Comparison of ENCODE assay signal across 8 cellular contexts in genomic region chr20:5918856-5919633, GRCh38. TPM values are rescaled to one million over a fixed set of nuclear protein-coding genes. Genes with fewer than 3 reads are reported as not detected.
A peak's percentile ranks its signal among the peaks of the same experiment; 100 is the strongest.
DNase-seq lines count a peak whose midpoint lies in the region; ATAC-seq and TF ChIP-seq lines count a peak whose summit lies in the region.

No MANE protein-coding gene starts in this region.

- BruUV-seq in A673 (replicated peaks; lab: Mats Ljungman, UMichigan) = no TSS peak

- no peak overlapping the region for H2AFZ ChIP-seq in fibroblast of lung (ENCODE audit: low read length)

- no peaks in the 10 kb centered on the region for H3K4me1 ChIP-seq in A673 (ENCODE audit: insufficient read depth, low read length, poor library complexity, severe bottlenecking)
- H3K4me1 ChIP-seq in RWPE2 (ENCODE audit: insufficient read depth, poor library complexity, severe bottlenecking) = peaks cover 26% of the 10 kb centered on the region
- peaks cover 3% of the 10 kb centered on the region for H3K4me1 ChIP-seq in fibroblast of lung (ENCODE audit: control insufficient read depth, extremely low read depth, insufficient read depth, low read length)

- POLR2A ChIA-PET in A673 (lab: Charles Lee; ENCODE audit: low non-redundant PET) = no interaction called here

- no peaks in the 10 kb centered on the region for H3K79me2 ChIP-seq in fibroblast of lung (ENCODE audit: control insufficient read depth, insufficient read depth, low read length)

- no peaks in the 10 kb centered on the region for H4K20me1 ChIP-seq in fibroblast of lung (ENCODE audit: control insufficient read depth, extremely low read depth, insufficient read depth, low read length)

- CTCF ChIA-PET in A673 (lab: Charles Lee) = no interaction called here

- intact Hi-C loops in A673 (cut with micrococcal nuclease; ENCODE audit: unreplicated experiment) = no loop called here

- H3K36me3 ChIP-seq in A673 (ENCODE audit: insufficient read depth, low read length, poor library complexity, severe bottlenecking) = no peaks in the 10 kb centered on the region
- H3K36me3 ChIP-seq in RWPE2 (ENCODE audit: low read depth) = no peaks in the 10 kb centered on the region
- H3K36me3 ChIP-seq in fibroblast of lung (ENCODE audit: control insufficient read depth, insufficient read depth, low read length) = no peaks in the 10 kb centered on the region

- no peak overlapping the region for H3K27ac ChIP-seq in A673 (ENCODE audit: low read depth, low read length, poor library complexity, severe bottlenecking)
- H3K27ac ChIP-seq in RWPE2 (ENCODE audit: poor library complexity, severe bottlenecking) = peak overlapping the region; percentile 95
- H3K27ac ChIP-seq in fibroblast of lung (ENCODE audit: insufficient read depth, low read length) = no peak overlapping the region

- no peaks in the 10 kb centered on the region for H3K9me3 ChIP-seq in A673 (ENCODE audit: low read depth, low read length, poor library complexity, severe bottlenecking)
- H3K9me3 ChIP-seq in RWPE2 (ENCODE audit: severe bottlenecking) = no peaks in the 10 kb centered on the region
- no peaks in the 10 kb centered on the region for H3K9me3 ChIP-seq in fibroblast of lung (ENCODE audit: control insufficient read depth, insufficient read depth, low read depth, low read length)

- peak overlapping the region; percentile 13 for H3K4me2 ChIP-seq in fibroblast of lung (ENCODE audit: extremely low read depth, insufficient read depth, low read length)

- no peak for TF ChIP-seq CTCF in A673 (conservative IDR thresholded peaks at IDR 0.05; ENCODE audit: low read depth, low read length)
- TF ChIP-seq CTCF in RWPE2 (IDR thresholded peaks at IDR 0.05; ENCODE audit: poor library complexity, severe bottlenecking) = no peak
- no peak for TF ChIP-seq CTCF in fibroblast of lung (conservative IDR thresholded peaks at IDR 0.05 in 1 of 2, IDR thresholded peaks at IDR 0.05 in 1 of 2; ENCODE audit: low read depth in 1 of 2, low read length in 2 of 2)

- H3K4me3 ChIP-seq in A673 (ENCODE audit: low read depth, low read length, poor library complexity, severe bottlenecking) = no peak overlapping the region
- H3K4me3 ChIP-seq in RWPE2 (ENCODE audit: severe bottlenecking) = no peak overlapping the region
- no peak overlapping the region for H3K4me3 ChIP-seq in fibroblast of lung (replicated peaks in 1 of 4; ENCODE audit: control extremely low read depth in 1 of 4, insufficient read depth in 1 of 4, low read depth in 3 of 4, low read length in 4 of 4)

- no peak overlapping the region for H3K9ac ChIP-seq in fibroblast of lung (ENCODE audit: insufficient read depth, low read length)

- peak; percentile 56 for DNase-seq in A673 (ENCODE audit: low spot score)
- no peak for DNase-seq in RWPE2 (ENCODE audit: low spot score)
- peak; percentile 18 to 76 for DNase-seq in fibroblast of lung (ENCODE audit: low read depth in 2 of 2)
- DNase-seq in inferior parietal cortex (ENCODE audit: extremely low spot score) = no peak
- no peak for DNase-seq in NCI-H2081 (lab: John Stamatoyannopoulos, UW)
- no peak for DNase-seq in NCI-H345 (lab: John Stamatoyannopoulos, UW)

- ATAC-seq in GM18868 (IDR thresholded peaks at IDR 0.05; ENCODE audit: unreplicated experiment) (peak; percentile 70), RWPE2 (ENCODE audit: low read depth) (peak; percentile 96), GM19463 (IDR thresholded peaks at IDR 0.05; ENCODE audit: unreplicated experiment) (no peak)

- H3K27me3 ChIP-seq in A673 (replicated peaks; ENCODE audit: insufficient read depth, low read depth, low read length, poor library complexity) = peaks cover 3% of the 10 kb centered on the region
- H3K27me3 ChIP-seq in RWPE2 (ENCODE audit: insufficient read depth, poor library complexity, severe bottlenecking) = no peaks in the 10 kb centered on the region
- no peaks in the 10 kb centered on the region for H3K27me3 ChIP-seq in fibroblast of lung (ENCODE audit: control insufficient read depth, insufficient read depth, low read length)

RNA-seq across cellular contexts. Expression of gene CHGB, which starts 7.7 kb away (rescaled TPM):
- total RNA-seq in A673 (2021) (0.45 and 0.55 TPM in 2 replicates), fibroblast of lung (under 0.01 TPM in 1 of 2 replicates, not detected in the other)
- polyA plus RNA-seq in fibroblast of lung = 0.09 and 0.12 TPM in 2 replicates
- not detected in 2 replicates for polyA plus RNA-seq in fibroblast of lung (2012)
- not detected in 2 replicates for polyA minus RNA-seq in fibroblast of lung (ENCODE audit: low replicate concordance)

RNA-seq across cellular contexts. Expression of gene TRMT6, which starts 31.3 kb away (rescaled TPM):
- total RNA-seq in A673 (2021) (38.6 and 41.6 TPM in 2 replicates), fibroblast of lung (7.2 and 7.8 TPM in 2 replicates)
- polyA plus RNA-seq in fibroblast of lung = 12.5 and 17.1 TPM in 2 replicates
- polyA plus RNA-seq in fibroblast of lung (2012) = 11.5 and 16.5 TPM in 2 replicates
- polyA minus RNA-seq in fibroblast of lung (ENCODE audit: low replicate concordance) = 0.51 and 2.7 TPM in 2 replicates

RNA-seq across cellular contexts. Expression of gene MCM8, which starts 31.4 kb away (rescaled TPM):
- total RNA-seq in A673 (2021) (49.7 and 56.4 TPM in 2 replicates), fibroblast of lung (3.1 and 5.4 TPM in 2 replicates)
- polyA plus RNA-seq in fibroblast of lung = 4.8 and 8.8 TPM in 2 replicates
- 4.1 and 7.5 TPM in 2 replicates for polyA plus RNA-seq in fibroblast of lung (2012)
- 0.90 and 2.0 TPM in 2 replicates for polyA minus RNA-seq in fibroblast of lung (ENCODE audit: low replicate concordance)

Comparison
In these comparisons a context has a peak if more than half of its experiments do, and no peak if none do; other contexts are left out.
1. DNase-seq: peak in A673 (single experiment) and fibroblast of lung (2 of 2); none in RWPE2 (single experiment), inferior parietal cortex (single experiment), NCI-H2081 (0 of 2) and NCI-H345 (single experiment).